In the genomic region with DNA sequence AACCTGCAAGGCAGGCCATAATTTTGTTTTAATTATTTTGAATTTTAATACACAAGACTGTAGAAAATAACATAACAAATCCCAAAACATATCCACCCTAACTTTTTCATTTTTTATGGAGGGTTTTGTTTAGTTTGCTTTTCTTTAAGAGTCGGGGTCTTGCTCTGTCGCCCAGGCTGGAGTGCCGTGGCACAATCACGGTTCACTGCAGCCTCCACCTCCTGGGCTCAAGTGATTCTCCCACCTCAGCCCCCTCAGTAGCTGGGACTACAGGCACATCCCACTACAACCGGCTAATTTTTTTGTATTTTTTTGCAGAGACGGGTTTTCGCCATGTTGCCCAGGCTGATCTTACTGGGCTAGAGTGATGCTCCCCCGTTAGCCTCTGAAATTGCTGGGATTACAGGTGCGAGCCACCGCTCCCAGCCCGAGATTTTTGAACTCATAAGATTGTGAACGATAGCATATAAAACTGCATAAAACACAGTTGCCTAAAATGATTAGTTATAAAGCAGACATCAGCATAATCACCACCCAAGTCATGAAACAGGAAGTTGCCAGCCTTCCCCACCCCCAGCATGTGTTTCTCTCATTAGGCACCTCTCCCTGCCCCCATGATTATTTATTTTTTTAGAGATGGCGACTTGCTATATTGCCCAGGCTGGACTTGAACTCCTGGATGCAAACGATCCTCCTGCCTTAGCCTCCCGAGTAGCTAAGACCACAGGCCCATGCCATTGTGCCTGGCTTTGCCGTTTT, we compare ENCODE assay signal across 19 cellular contexts. TPM values are rescaled to one million over a fixed set of nuclear protein-coding genes. Genes with fewer than 3 reads are reported as not detected.
"Had no signal": no experiment of that assay in that cellular context is flagged by ENCODE, and none has a peak within 500 bp of the region (broad histone marks: within the 10 kb centered on the region; RNA-seq: fewer than 3 reads in every experiment).

No MANE protein-coding gene starts in this region.

- H3K27ac ChIP-seq: cardiac muscle cell, gastrocnemius medialis, heart left ventricle, thyroid gland had no signal

- H3K4me3 Mint-ChIP-seq: activated CD8-positive, alpha-beta T cell treated with anti-CD3 and anti-CD28 coated beads for 36 hours; activated T-cell treated with anti-CD3 and anti-CD28 coated beads, Interleukin-2, amount 50 U/mL, for 72 hours; stimulated activated naive B cell treated with anti-CD40 and anti-IgM and Interleukin-4, amounts not matched to agents 10 μg/mL and 1 μg/mL and 100 μg/mL, for 72 hours; WTC11 had no signal

- H3K36me3 Mint-ChIP-seq: activated naive CD4-positive, alpha-beta T cell treated with anti-CD3 and anti-CD28 coated beads, Interleukin-2, amount 50 U/mL, for 72 hours; naive B cell; stimulated activated naive B cell treated with anti-CD40 and anti-IgM and Interleukin-4, amounts not matched to agents 10 μg/mL and 1 μg/mL and 100 μg/mL, for 72 hours; WTC11 had no signal

- H3K4me1 Mint-ChIP-seq: naive B cell; stimulated activated naive B cell treated with anti-CD40 and anti-IgM and Interleukin-4, amounts not matched to agents 10 μg/mL and 1 μg/mL and 100 μg/mL, for 72 hours had no signal

- H3K4me3 ChIP-seq: cardiac muscle cell, gastrocnemius medialis, heart left ventricle, thyroid gland had no signal

- DNase-seq: activated CD4-positive, alpha-beta T cell treated with anti-CD3 and anti-CD28 coated beads for 4 hours; activated CD8-positive, alpha-beta T cell treated with anti-CD3 and anti-CD28 coated beads for 36 hours; activated gamma-delta T cell; activated T-cell treated with anti-CD3 and anti-CD28 coated beads, Interleukin-2, amount 50 U/mL, for 72 hours; erythroblast; gastrocnemius medialis; heart left ventricle; naive B cell; retina; stimulated activated CD4-positive, alpha-beta T cell treated with anti-CD3 and anti-CD28 coated beads, Interleukin-15, amount 100 ng/mL, for 24 hours; stimulated activated CD4-positive, alpha-beta T cell treated with anti-CD3 and anti-CD28 coated beads, Interleukin-4, amount 100 ng/mL, for 1 hour; stimulated activated naive B cell treated with anti-CD40 and anti-IgM and Interleukin-4, amounts not matched to agents 10 μg/mL and 1 μg/mL and 100 μg/mL, for 72 hours; thyroid gland had no signal

- H3K36me3 ChIP-seq: cardiac muscle cell, gastrocnemius medialis, heart left ventricle, thyroid gland had no signal

- H3K4me1 ChIP-seq: gastrocnemius medialis had no signal

- H3K9me3 Mint-ChIP-seq: activated CD8-positive, alpha-beta T cell treated with anti-CD3 and anti-CD28 coated beads for 36 hours; activated naive CD4-positive, alpha-beta T cell treated with anti-CD3 and anti-CD28 coated beads, Interleukin-2, amount 50 U/mL, for 72 hours; activated T-cell treated with anti-CD3 and anti-CD28 coated beads, Interleukin-2, amount 50 U/mL, for 72 hours; naive B cell; stimulated activated naive B cell treated with anti-CD40 and anti-IgM and Interleukin-4, amounts not matched to agents 10 μg/mL and 1 μg/mL and 100 μg/mL, for 72 hours; WTC11 had no signal

- H3K27me3 ChIP-seq: cardiac muscle cell had no signal

- H3K9me3 ChIP-seq: gastrocnemius medialis, heart left ventricle, thyroid gland had no signal

- H3K27ac Mint-ChIP-seq: activated CD8-positive, alpha-beta T cell treated with anti-CD3 and anti-CD28 coated beads for 36 hours; activated naive CD4-positive, alpha-beta T cell treated with anti-CD3 and anti-CD28 coated beads, Interleukin-2, amount 50 U/mL, for 72 hours; activated T-cell treated with anti-CD3 and anti-CD28 coated beads, Interleukin-2, amount 50 U/mL, for 72 hours; naive B cell; stimulated activated naive B cell treated with anti-CD40 and anti-IgM and Interleukin-4, amounts not matched to agents 10 μg/mL and 1 μg/mL and 100 μg/mL, for 72 hours; WTC11 had no signal

RNA-seq across cellular contexts. Expression of a gene that starts 13.6 kb away (rescaled TPM):
- total RNA-seq: activated CD8-positive, alpha-beta T cell treated with anti-CD3 and anti-CD28 coated beads for 36 hours had no signal

RNA-seq across cellular contexts. Expression of a gene that starts 57.7 kb away (rescaled TPM):
- total RNA-seq: activated CD8-positive, alpha-beta T cell treated with anti-CD3 and anti-CD28 coated beads for 36 hours; activated naive CD4-positive, alpha-beta T cell treated with anti-CD3 and anti-CD28 coated beads, Interleukin-2, amount 50 U/mL, for 72 hours; activated T-cell treated with anti-CD3 and anti-CD28 coated beads, Interleukin-2, amount 50 U/mL, for 72 hours; cardiac muscle cell; gastrocnemius medialis; heart left ventricle; lung microvascular endothelial cell; mononuclear cell; skeletal muscle tissue; thyroid gland; WTC11 had no signal
- polyA plus RNA-seq: cardiac muscle cell, heart left ventricle had no signal
